Comparison of ENCODE assay signal across 8 cellular contexts in genomic region chr6:157980288-157981131, GRCh38. TPM values are rescaled to one million over a fixed set of nuclear protein-coding genes. Genes with fewer than 3 reads are reported as not detected.
DNase-seq lines count a peak whose midpoint lies in the region; ATAC-seq and TF ChIP-seq lines count a peak whose summit lies in the region.

No MANE protein-coding gene starts in this region.

- POLR2A ChIA-PET in activated B cell treated with CpG ODN at 0.5 μM for 24 hours (lab: Charles Lee), result interaction anchor here (5.7 kb wide), 1 partner anchor 46 kb away, joined by 32 read pairs; no protein-coding TSS in a partner anchor

- H3K4me1 ChIP-seq in spleen, result peaks cover 11 to 67% (median 38%) of the 10 kb centered on the region in 6 donors

- TF ChIP-seq POLR2A in spleen (IDR thresholded peaks at IDR 0.05), result no peak

- H3K27me3 ChIP-seq in spleen (replicated peaks in 1 of 7), result peaks cover 0 to 16% (median 0%) of the 10 kb centered on the region in 7 donors
- H3K27me3 ChIP-seq in MG63, result no peaks in the 10 kb centered on the region

- no peaks in the 10 kb centered on the region for H3K27me3 Mint-ChIP-seq in activated naive CD4-positive, alpha-beta T cell treated with anti-CD3 and anti-CD28 coated beads for 36 hours (ENCODE audit: low read depth)
- no peaks in the 10 kb centered on the region for H3K27me3 Mint-ChIP-seq in activated B cell treated with CpG ODN at 0.5 μM for 24 hours

- peaks cover 34% of the 10 kb centered on the region for H3K4me1 Mint-ChIP-seq in activated naive CD4-positive, alpha-beta T cell treated with anti-CD3 and anti-CD28 coated beads for 36 hours (ENCODE audit: low read depth)
- H3K4me1 Mint-ChIP-seq in activated B cell treated with CpG ODN at 0.5 μM for 24 hours, result peaks cover 43% of the 10 kb centered on the region

- peak; percentile 2 for ATAC-seq in activated B cell treated with CpG ODN at 0.5 μM for 24 hours (ENCODE audit: low read depth)
- peak; percentile 13 to 29 for ATAC-seq in left cardiac atrium
- ATAC-seq in HG03457 (IDR thresholded peaks at IDR 0.05; ENCODE audit: unreplicated experiment), result no peak

- 25 to 39% (median 31%) methylated on average over 19 of the region's 19 CpGs for WGBS in spleen, 5 donors

- H3K9me3 Mint-ChIP-seq in activated naive CD4-positive, alpha-beta T cell treated with anti-CD3 and anti-CD28 coated beads for 36 hours, result no peaks in the 10 kb centered on the region
- no peaks in the 10 kb centered on the region for H3K9me3 Mint-ChIP-seq in activated B cell treated with CpG ODN at 0.5 μM for 24 hours

- no peak for TF ChIP-seq CTCF in activated B cell treated with CpG ODN at 0.5 μM for 24 hours (IDR thresholded peaks at IDR 0.05)
- no peak for TF ChIP-seq CTCF in spleen (IDR thresholded peaks at IDR 0.05 in 8 of 11, conservative IDR thresholded peaks at IDR 0.05 in 3 of 11)

- peak overlapping the region; percentile 77 to 98 (median 86) for H3K4me3 ChIP-seq in spleen
- no peak overlapping the region for H3K4me3 ChIP-seq in MG63

- H3K27ac ChIP-seq in spleen, result peak overlapping the region in 7 of 8 donors; percentile 74 to 88 (median 80)

- DNase-seq in activated naive CD4-positive, alpha-beta T cell treated with anti-CD3 and anti-CD28 coated beads for 36 hours, result no peak
- DNase-seq in activated naive CD4-positive, alpha-beta T cell treated with anti-CD3 and anti-CD28 coated beads, Interleukin-2, amount 50 U/mL, for 16 hours, result no peak
- DNase-seq in activated B cell treated with CpG ODN at 0.5 μM for 24 hours, result peak; percentile 48
- peak; percentile 42 for DNase-seq in left cardiac atrium
- DNase-seq in spleen, result peak; percentile 86
- no peak for DNase-seq in NCI-H1048 (lab: John Stamatoyannopoulos, UW)
- DNase-seq in MG63, result no peak

- H3K36me3 ChIP-seq in spleen (no peaks in the 10 kb centered on the region), MG63 (peaks cover 11% of the 10 kb centered on the region)

- intact Hi-C loops in activated naive CD4-positive, alpha-beta T cell treated with anti-CD3 and anti-CD28 coated beads for 36 hours (cut with micrococcal nuclease), result loop anchor here (1.0 to 5.0 kb wide), 7 partner anchors 18 to 838 kb away; partner anchors contain the start of genes GTF2H5 and SERAC1
- intact Hi-C loops in activated B cell treated with CpG ODN at 0.5 μM for 24 hours (cut with micrococcal nuclease), result loop anchor here (1.0 to 5.0 kb wide), 5 partner anchors 10 to 218 kb away; partner anchors contain the start of genes GTF2H5 and SERAC1
- intact Hi-C loops in left cardiac atrium (cut with DNase I), result loop anchor here (5.0 kb wide), 2 partner anchors 62 to 92 kb away; no protein-coding TSS in a partner anchor
- intact Hi-C loops in spleen (cut with DNase I; ENCODE audit: low total_unique reads), result no loop called here

- CTCF ChIA-PET in activated naive CD4-positive, alpha-beta T cell treated with anti-CD3 and anti-CD28 coated beads for 36 hours (lab: Charles Lee), result interaction anchor here (5.8 kb wide), 1 partner anchor 46 kb away, joined by 39 read pairs; no protein-coding TSS in a partner anchor
- CTCF ChIA-PET in activated B cell treated with CpG ODN at 0.5 μM for 24 hours (lab: Charles Lee), result interaction anchor here (1.6 to 5.3 kb wide), 2 partner anchors 9 to 46 kb away, joined by 3 to 28 read pairs; no protein-coding TSS in a partner anchor

- no peak overlapping the region for H3K27ac Mint-ChIP-seq in activated naive CD4-positive, alpha-beta T cell treated with anti-CD3 and anti-CD28 coated beads for 36 hours
- H3K27ac Mint-ChIP-seq in activated B cell treated with CpG ODN at 0.5 μM for 24 hours, result peak overlapping the region; percentile 2

- H3K4me3 Mint-ChIP-seq in activated naive CD4-positive, alpha-beta T cell treated with anti-CD3 and anti-CD28 coated beads for 36 hours, result peak overlapping the region; percentile 88
- peak overlapping the region; percentile 89 for H3K4me3 Mint-ChIP-seq in activated B cell treated with CpG ODN at 0.5 μM for 24 hours

- H3K9me3 ChIP-seq in spleen (no peaks in the 10 kb centered on the region), MG63 (no peaks in the 10 kb centered on the region)

- H3K36me3 Mint-ChIP-seq in activated naive CD4-positive, alpha-beta T cell treated with anti-CD3 and anti-CD28 coated beads for 36 hours (ENCODE audit: low read depth), result peaks cover 3% of the 10 kb centered on the region
- H3K36me3 Mint-ChIP-seq in activated B cell treated with CpG ODN at 0.5 μM for 24 hours (ENCODE audit: low read depth), result peaks cover 2% of the 10 kb centered on the region

RNA-seq across cellular contexts. Expression of gene SYNJ2, which starts 1.2 kb away (rescaled TPM):
- 10 to 100 TPM; 42.4 to 42.7 TPM for total RNA-seq in activated naive CD4-positive, alpha-beta T cell treated with anti-CD3 and anti-CD28 coated beads for 36 hours
- 20.7 and 25.0 TPM in 2 replicates for total RNA-seq in activated B cell treated with CpG ODN at 0.5 μM for 24 hours
- 10 to 100 TPM; 10.2 to 23.4 TPM for total RNA-seq in left cardiac atrium
- 10 to 100 TPM in 5 of 7 donors, 1 to 10 TPM in 2; 6.7 to 34.0 (median 11.9) TPM for total RNA-seq in spleen
- polyA plus RNA-seq in spleen, result 1 to 10 TPM; 2.4 to 2.8 (median 2.6) TPM
- 21.8 and 35.5 TPM in 2 replicates for total RNA-seq in MG63 (2014; rRNA removed; shearing (Covaris generic); ENCODE audit: low replicate concordance)

Comparison
In these comparisons a context has a peak if more than half of its experiments do, and no peak if none do; other contexts are left out.
1. DNase-seq: peak in activated B cell treated with CpG ODN at 0.5 μM for 24 hours (single experiment), left cardiac atrium (single experiment) and spleen (single experiment); none in activated naive CD4-positive, alpha-beta T cell treated with anti-CD3 and anti-CD28 coated beads for 36 hours (single experiment), activated naive CD4-positive, alpha-beta T cell treated with anti-CD3 and anti-CD28 coated beads, Interleukin-2, amount 50 U/mL, for 16 hours (single experiment), NCI-H1048 (single experiment) and MG63 (single experiment).